In genomic region chr1:75672528-75673393, GRCh38 we compare ENCODE assay signal across 11 cellular contexts. TPM values are rescaled to one million over a fixed set of nuclear protein-coding genes. Genes with fewer than 3 reads are reported as not detected.
A peak's percentile ranks its signal among the peaks of the same experiment; 100 is the strongest.
DNase-seq lines count a peak whose midpoint lies in the region; ATAC-seq, FAIRE-seq and TF ChIP-seq lines count a peak whose summit lies in the region.
"Had no signal": no experiment of that assay in that cellular context is flagged by ENCODE, and none has a peak within 500 bp of the region (broad histone marks: within the 10 kb centered on the region; RNA-seq: fewer than 3 reads in every experiment).

No MANE protein-coding gene starts in this region.

- H3K4me2 ChIP-seq in H1 (ENCODE audit: insufficient read depth in 1 of 2, low read depth in 2 of 2, low read length in 2 of 2) (peak overlapping the region; percentile 20 to 48), neuronal stem cell (ENCODE audit: insufficient read depth, low read length, poor library complexity, severe bottlenecking) (no peak overlapping the region)

- TF ChIP-seq EP300 in H1 (IDR thresholded peaks at IDR 0.05; ENCODE audit: borderline replicate concordance in 1 of 2, low read depth in 2 of 2, low read length in 2 of 2): no peak

- H3K27ac ChIP-seq in H1 (ENCODE audit: low read depth, low read length) (peak overlapping the region; percentile 21; the same call in 1 of the 2 replicates), neuronal stem cell (replicated peaks; ENCODE audit: low read length) (no peak overlapping the region)

- no peak overlapping the region for H3K14ac ChIP-seq in H1 (ENCODE audit: insufficient read length)
- H3K14ac ChIP-seq in neuronal stem cell (ENCODE audit: low read length): no peak overlapping the region

- POLR2A ChIA-PET in H1 (lab: Charles Lee; ENCODE audit: partially characterized antibody): interaction anchor here (0.9 to 1.9 kb wide), 7 partner anchors 10 to 120 kb away, joined by 3 to 11 read pairs (median 5); partner anchors contain the start of gene RABGGTB

- peak; percentile 58 for FAIRE-seq in H1 (lab: Jason Lieb, UNC)

- H3K4ac ChIP-seq in H1 (replicated peaks; ENCODE audit: insufficient read length, low read depth, low read length): peak overlapping the region; percentile 27
- H3K4ac ChIP-seq in neuronal stem cell (ENCODE audit: low read length): no peak overlapping the region

- H3K36me3 Mint-ChIP-seq in activated naive CD8-positive, alpha-beta T cell treated with anti-CD3 and anti-CD28 coated beads, Interleukin-2, amount 50 U/mL, for 24 hours (ENCODE audit: low read depth): no peaks in the 10 kb centered on the region
- H3K36me3 Mint-ChIP-seq: activated naive CD8-positive, alpha-beta T cell treated with anti-CD3 and anti-CD28 coated beads, Interleukin-2, amount 10 ng/mL, durations not matched to agents 7 days and 5 days had no signal

- H3K9me3 ChIP-seq in H1 (ENCODE audit: insufficient read depth in 2 of 2, low read depth in 1 of 2, low read length in 1 of 2): no peaks in the 10 kb centered on the region; a peak in 1 of 4 replicates
- H3K9me3 ChIP-seq in neuronal stem cell (replicated peaks in 1 of 2; ENCODE audit: control insufficient read depth in 2 of 2, insufficient read depth in 1 of 2, low read depth in 1 of 2, low read length in 2 of 2): peaks cover 0 to 2% of the 10 kb centered on the region in 2 donors

- 80% methylated on average over 3 of the region's 3 CpGs; no CpG with 5 or more reads in 1 of the 2 experiments for WGBS in H1 (ENCODE audit: extremely low coverage in 1 of 2, insufficient coverage in 1 of 2, insufficient read length in 1 of 2, insufficient replicate concordance in 2 of 2, low coverage in 1 of 2, low lambda C conversion rate in 2 of 2, missing lambda C conversion rate in 1 of 2), 2 experiments
- no CpG with 5 or more reads among the region's 3 CpGs for WGBS in neuronal stem cell (ENCODE audit: extremely low coverage in 2 of 2, insufficient read length in 2 of 2, insufficient replicate concordance in 1 of 2), 2 donors

- H2BK120ac ChIP-seq in H1 (replicated peaks; ENCODE audit: low read depth, low read length) (peak overlapping the region; percentile 90), neuronal stem cell (ENCODE audit: low read depth, low read length) (no peak overlapping the region)

- no peaks in the 10 kb centered on the region for H3K27me3 ChIP-seq in H1 (replicated peaks in 1 of 4; ENCODE audit: control insufficient read depth in 3 of 4, extremely low read depth in 1 of 4, insufficient read depth in 3 of 4, low read length in 3 of 4)
- H3K27me3 ChIP-seq in neuronal stem cell (ENCODE audit: control insufficient read depth in 3 of 3, insufficient read depth in 3 of 3, low read depth in 1 of 3, low read length in 3 of 3): no peaks in the 10 kb centered on the region

- H3K9ac ChIP-seq in H1 (replicated peaks in 1 of 4; ENCODE audit: extremely low read depth in 1 of 4, low read depth in 3 of 4, low read length in 3 of 4) (peak overlapping the region in 1 of 4 experiments; percentile 24; a peak in 1 of 7 replicates), neuronal stem cell (ENCODE audit: low read depth, low read length, poor library complexity) (no peak overlapping the region)

- H2BK15ac ChIP-seq in H1 (ENCODE audit: low read length): peak overlapping the region; percentile 75; the same call in 1 of the 2 replicates
- H2BK15ac ChIP-seq in neuronal stem cell (ENCODE audit: low read length): no peak overlapping the region

- H3K79me1 ChIP-seq in H1 (ENCODE audit: low read depth, low read length): no peaks in the 10 kb centered on the region
- no peaks in the 10 kb centered on the region for H3K79me1 ChIP-seq in neuronal stem cell (ENCODE audit: low read depth, low read length)

- peak overlapping the region; percentile 98 for H2BK20ac ChIP-seq in H1 (ENCODE audit: low read length)

- H3K9me3 Mint-ChIP-seq in activated naive CD8-positive, alpha-beta T cell treated with anti-CD3 and anti-CD28 coated beads, Interleukin-2, amount 50 U/mL, for 24 hours: no peaks in the 10 kb centered on the region
- H3K9me3 Mint-ChIP-seq: activated naive CD8-positive, alpha-beta T cell treated with anti-CD3 and anti-CD28 coated beads, Interleukin-2, amount 10 ng/mL, durations not matched to agents 7 days and 5 days had no signal

- TF ChIP-seq POLR2A in H1 (IDR thresholded peaks at IDR 0.05; ENCODE audit: control extremely low read depth in 1 of 2, low read depth in 2 of 2, low read length in 2 of 2): no peak

- CTCF ChIA-PET in H1 (lab: Charles Lee; ENCODE audit: partially characterized antibody): interaction anchor here (0.6 to 2.0 kb wide), 8 partner anchors 18 to 415 kb away, joined by 3 to 7 read pairs (median 4); partner anchors contain the start of gene ACADM

- no peak for TF ChIP-seq RAD21 in H1 (IDR thresholded peaks at IDR 0.05 in 1 of 2, conservative IDR thresholded peaks at IDR 0.05 in 1 of 2; ENCODE audit: low read depth in 2 of 2, low read length in 2 of 2)

- no peaks in the 10 kb centered on the region for H4K20me1 ChIP-seq in H1 (replicated peaks in 1 of 2; ENCODE audit: control insufficient read depth in 1 of 2, insufficient read depth in 2 of 2, low read length in 2 of 2)

- ATAC-seq in activated naive CD8-positive, alpha-beta T cell treated with anti-CD3 and anti-CD28 coated beads, Interleukin-2, amount 50 U/mL, for 24 hours: no peak
- ATAC-seq: left lobe of liver had no signal

- H3K18ac ChIP-seq in H1 (ENCODE audit: extremely low read depth, low read length) (peak overlapping the region; percentile 88), neuronal stem cell (ENCODE audit: low read length) (peak overlapping the region; percentile 39)

- 0 out of 8 replicates have a peak overlapping the region, but pooled peaks of 1 of the 4 experiments have one; percentile 4 for H3K4me3 ChIP-seq in H1 (ENCODE audit: extremely low read depth in 1 of 4, insufficient read depth in 2 of 4, low read depth in 3 of 4, low read length in 4 of 4)
- no peak overlapping the region for H3K4me3 ChIP-seq in neuronal stem cell (ENCODE audit: low read length in 2 of 2)

- H4K91ac ChIP-seq in H1 (replicated peaks; ENCODE audit: insufficient read length, low read length): peak overlapping the region; percentile 70
- no peak overlapping the region for H4K91ac ChIP-seq in neuronal stem cell (ENCODE audit: low read depth, low read length, poor library complexity)

- H2BK5ac ChIP-seq in H1 (ENCODE audit: low read depth, low read length) (peak overlapping the region; percentile 89; the same call in 1 of the 2 replicates), neuronal stem cell (ENCODE audit: low read length) (no peak overlapping the region)

- peak overlapping the region; percentile 14 for H3K56ac ChIP-seq in H1 (replicated peaks; ENCODE audit: insufficient read length, low read depth, low read length)

- no peak overlapping the region for H3K23ac ChIP-seq in H1 (ENCODE audit: insufficient read length)
- H3K23ac ChIP-seq in neuronal stem cell (ENCODE audit: low read depth, low read length, poor library complexity): no peak overlapping the region

- H3K23me2 ChIP-seq in H1 (ENCODE audit: low read depth, low read length): no peaks in the 10 kb centered on the region

- H3K79me2 ChIP-seq in H1 (ENCODE audit: control insufficient read depth in 1 of 2, insufficient read depth in 2 of 2, low read length in 2 of 2): no peaks in the 10 kb centered on the region

- no peak overlapping the region for H3K27ac Mint-ChIP-seq in activated naive CD8-positive, alpha-beta T cell treated with anti-CD3 and anti-CD28 coated beads, Interleukin-2, amount 50 U/mL, for 24 hours
- H3K27ac Mint-ChIP-seq: activated naive CD8-positive, alpha-beta T cell treated with anti-CD3 and anti-CD28 coated beads, Interleukin-2, amount 10 ng/mL, durations not matched to agents 7 days and 5 days had no signal

- H3K4me3 Mint-ChIP-seq in activated naive CD8-positive, alpha-beta T cell treated with anti-CD3 and anti-CD28 coated beads, Interleukin-2, amount 50 U/mL, for 24 hours: no peak overlapping the region
- H3K4me3 Mint-ChIP-seq: activated naive CD8-positive, alpha-beta T cell treated with anti-CD3 and anti-CD28 coated beads, Interleukin-2, amount 10 ng/mL, durations not matched to agents 7 days and 5 days had no signal

- peak overlapping the region; percentile 72 for H2BK12ac ChIP-seq in H1 (ENCODE audit: low read depth, low read length)
- no peak overlapping the region for H2BK12ac ChIP-seq in neuronal stem cell (ENCODE audit: low read length)

- no peaks in the 10 kb centered on the region for H3K4me1 Mint-ChIP-seq in activated naive CD8-positive, alpha-beta T cell treated with anti-CD3 and anti-CD28 coated beads, Interleukin-2, amount 50 U/mL, for 24 hours
- H3K4me1 Mint-ChIP-seq: activated naive CD8-positive, alpha-beta T cell treated with anti-CD3 and anti-CD28 coated beads, Interleukin-2, amount 10 ng/mL, durations not matched to agents 7 days and 5 days had no signal

- peak overlapping the region; percentile 93; the same call in 1 of the 2 replicates for H2AK5ac ChIP-seq in H1 (ENCODE audit: low read depth, low read length)
- H2AK5ac ChIP-seq in neuronal stem cell (ENCODE audit: low read depth, low read length): no peak overlapping the region

- no peak for TF ChIP-seq CTCF in H1 (IDR thresholded peaks at IDR 0.05; ENCODE audit: control extremely low read depth in 1 of 3, insufficient read depth in 1 of 3, low read depth in 1 of 3, low read length in 3 of 3)

- peaks cover 2 to 11% (median 9%) of the 10 kb centered on the region in 4 experiments; a peak in 4 of 7 replicates for H3K4me1 ChIP-seq in H1 (replicated peaks in 1 of 4; ENCODE audit: control insufficient read depth in 3 of 4, insufficient read depth in 4 of 4, low read length in 3 of 4)
- H3K4me1 ChIP-seq in neuronal stem cell (ENCODE audit: control insufficient read depth in 2 of 2, insufficient read depth in 1 of 2, low read depth in 1 of 2, low read length in 2 of 2): peaks cover 8 to 10% of the 10 kb centered on the region in 2 donors

- DNase-seq in GM04503 (ENCODE audit: low read depth): peak; percentile 72
- peak; percentile 43 for DNase-seq in LoVo (ENCODE audit: low spot score)
- DNase-seq in H1 (ENCODE audit: low read depth in 1 of 2, low spot score in 2 of 2): peak in 1 of 2 experiments; percentile 58
- DNase-seq in neuronal stem cell (ENCODE audit: low spot score): no peak
- no peak for DNase-seq in hypothalamus (lab: John Stamatoyannopoulos, UW)
- no peak for DNase-seq in DMS153 treated with DMSO at 0.1 percent for 48 hours (lab: John Stamatoyannopoulos, UW; ENCODE audit: unreplicated experiment)
- DNase-seq in globus pallidus (ENCODE audit: low spot score): no peak
- no peak for DNase-seq in activated naive CD8-positive, alpha-beta T cell treated with anti-CD3 and anti-CD28 coated beads, Interleukin-2, amount 50 U/mL, for 24 hours
- DNase-seq: activated naive CD8-positive, alpha-beta T cell treated with anti-CD3 and anti-CD28 coated beads, Interleukin-2, amount 10 ng/mL, durations not matched to agents 7 days and 5 days; stimulated activated CD4-positive, alpha-beta T cell treated with anti-CD3 and anti-CD28 coated beads, Interleukin-4, amount 100 ng/mL, for 24 hours had no signal

- H3K27me3 Mint-ChIP-seq in activated naive CD8-positive, alpha-beta T cell treated with anti-CD3 and anti-CD28 coated beads, Interleukin-2, amount 50 U/mL, for 24 hours: peaks cover 14% of the 10 kb centered on the region
- H3K27me3 Mint-ChIP-seq: activated naive CD8-positive, alpha-beta T cell treated with anti-CD3 and anti-CD28 coated beads, Interleukin-2, amount 10 ng/mL, durations not matched to agents 7 days and 5 days had no signal

- H3K36me3 ChIP-seq in H1 (ENCODE audit: control insufficient read depth in 2 of 4, insufficient read depth in 4 of 4, low read length in 3 of 4): no peaks in the 10 kb centered on the region
- no peaks in the 10 kb centered on the region for H3K36me3 ChIP-seq in neuronal stem cell (replicated peaks in 1 of 2; ENCODE audit: control insufficient read depth in 2 of 2, insufficient read depth in 2 of 2, low read length in 2 of 2)

- H4K8ac ChIP-seq in H1 (ENCODE audit: extremely low read depth, insufficient read depth, low read length) (peak overlapping the region; percentile 39; the same call in 1 of the 2 replicates), neuronal stem cell (ENCODE audit: low read depth, low read length) (no peak overlapping the region)

- H2AFZ ChIP-seq in H1 (ENCODE audit: low read length) (peak overlapping the region; percentile 18), neuronal stem cell (ENCODE audit: low read length) (peak overlapping the region; percentile 76)

- H4K5ac ChIP-seq in H1 (ENCODE audit: insufficient read length, low read depth, low read length): peak overlapping the region; percentile 26

RNA-seq across cellular contexts. Expression of gene ACADM, which starts 51.7 kb away (rescaled TPM):
- total RNA-seq in H1 (2021; fragmentation: NEBNext Ultra II Directional; extraction: Animal tissue kit (Norgen Biotek cat#: 25700)): 40.0 and 41.7 TPM in 2 replicates
- polyA plus RNA-seq in H1 (2011; rRNA removed): 10.3 and 14.3 TPM in 2 replicates
- polyA plus RNA-seq in H1 (2011; cell fraction: cytosol; rRNA removed): 29.1 TPM
- 5.7 TPM for polyA plus RNA-seq in H1 (2011; cell fraction: nucleus; rRNA removed)
- 41.5 to 81.6 TPM (median 51.1 TPM) in 4 replicates for polyA plus RNA-seq in H1 (2012, experiment 1 of 2)
- polyA plus RNA-seq in H1 (2012, experiment 2 of 2): 4.4 TPM
- 29.6 TPM for polyA plus RNA-seq in H1 (2013, experiment 1 of 2)
- 30.3 TPM for polyA plus RNA-seq in H1 (2013, experiment 2 of 2)
- 16.2 and 30.2 TPM in 2 replicates for polyA minus RNA-seq in H1 (2011; rRNA and poly(A)+ RNA removed)
- polyA minus RNA-seq in H1 (2011; cell fraction: cytosol; rRNA and poly(A)+ RNA removed): 13.4 TPM
- polyA minus RNA-seq in H1 (2011; cell fraction: nucleus; rRNA and poly(A)+ RNA removed): 35.6 TPM
- 31.5 TPM for polyA plus RNA-seq in neuronal stem cell (2013, experiment 1 of 2)
- polyA plus RNA-seq in neuronal stem cell (2013, experiment 2 of 2): 30.3 TPM

Comparison
In these comparisons a context has a peak if more than half of its experiments do, and no peak if none do; other contexts are left out.
1. DNase-seq: peak in GM04503 (single experiment) and LoVo (single experiment); none in neuronal stem cell (single experiment), hypothalamus (0 of 51), DMS153 treated with DMSO at 0.1 percent for 48 hours (single experiment), globus pallidus (single experiment) and activated naive CD8-positive, alpha-beta T cell treated with anti-CD3 and anti-CD28 coated beads, Interleukin-2, amount 50 U/mL, for 24 hours (single experiment).